Comparison of ENCODE assay signal across 17 cellular contexts in genomic region chr11:44034639-44035038, GRCh38. TPM values are rescaled to one million over a fixed set of nuclear protein-coding genes. Genes with fewer than 3 reads are reported as not detected.
A peak's percentile ranks its signal among the peaks of the same experiment; 100 is the strongest.
DNase-seq lines count a peak whose midpoint lies in the region; ATAC-seq and TF ChIP-seq lines count a peak whose summit lies in the region.
"Had no signal": no experiment of that assay in that cellular context is flagged by ENCODE, and none has a peak within 500 bp of the region (broad histone marks: within the 10 kb centered on the region; RNA-seq: fewer than 3 reads in every experiment).

No MANE protein-coding gene starts in this region.

- no peak for TF ChIP-seq POLR2A in Peyer's patch (IDR thresholded peaks at IDR 0.05)

- no peaks in the 10 kb centered on the region for H3K9me3 ChIP-seq in Peyer's patch
- H3K9me3 ChIP-seq: A549, Caco-2, HAP-1 had no signal

- DNase-seq in activated CD4-positive, alpha-beta T cell treated with anti-CD3 and anti-CD28 coated beads for 36 hours: no peak
- no peak for DNase-seq in activated CD4-positive, alpha-beta T cell treated with anti-CD3 and anti-CD28 coated beads, Interleukin-2, amount 50 U/mL, for 1 hour
- DNase-seq in coronary artery (ENCODE audit: low spot score): no peak
- DNase-seq in osteocyte (ENCODE audit: extremely low spot score, unreplicated experiment): peak; percentile 23
- peak; percentile 20 for DNase-seq in ureter (ENCODE audit: low spot score)
- no peak for DNase-seq in Peyer's patch
- no peak for DNase-seq in SIG-M5 (lab: John Stamatoyannopoulos, UW)
- DNase-seq: AML-193; Caco-2; CD4-positive, alpha-beta T cell; GOT3 had no signal

- peaks cover 21% of the 10 kb centered on the region for H3K27me3 Mint-ChIP-seq in activated CD4-positive, alpha-beta T cell treated with anti-CD3 and anti-CD28 coated beads for 36 hours
- peaks cover 27% of the 10 kb centered on the region for H3K27me3 Mint-ChIP-seq in osteocyte (ENCODE audit: unreplicated experiment)

- H3K27ac Mint-ChIP-seq in activated CD4-positive, alpha-beta T cell treated with anti-CD3 and anti-CD28 coated beads for 36 hours: no peak overlapping the region
- no peak overlapping the region for H3K27ac Mint-ChIP-seq in osteocyte (ENCODE audit: unreplicated experiment)
- H3K27ac Mint-ChIP-seq: CD4-positive, alpha-beta T cell had no signal

- no peaks in the 10 kb centered on the region for H3K36me3 Mint-ChIP-seq in activated CD4-positive, alpha-beta T cell treated with anti-CD3 and anti-CD28 coated beads for 36 hours (ENCODE audit: low read depth)
- no peaks in the 10 kb centered on the region for H3K36me3 Mint-ChIP-seq in osteocyte (ENCODE audit: unreplicated experiment)

- H3K4me1 Mint-ChIP-seq in activated CD4-positive, alpha-beta T cell treated with anti-CD3 and anti-CD28 coated beads for 36 hours: no peaks in the 10 kb centered on the region
- peaks cover 19% of the 10 kb centered on the region for H3K4me1 Mint-ChIP-seq in osteocyte (ENCODE audit: unreplicated experiment)

- TF ChIP-seq CTCF in coronary artery (IDR thresholded peaks at IDR 0.05) (no peak), osteocyte (IDR thresholded peaks at IDR 0.05) (no peak), Peyer's patch (IDR thresholded peaks at IDR 0.05) (no peak)

- no peaks in the 10 kb centered on the region for H3K36me3 ChIP-seq in Peyer's patch
- H3K36me3 ChIP-seq: HAP-1 had no signal

- peak; percentile 42 for ATAC-seq in activated CD4-positive, alpha-beta T cell treated with anti-CD3 and anti-CD28 coated beads for 36 hours
- ATAC-seq in HG02763 (IDR thresholded peaks at IDR 0.05; ENCODE audit: unreplicated experiment): no peak
- ATAC-seq: A549 had no signal

- intact Hi-C loops in activated CD4-positive, alpha-beta T cell treated with anti-CD3 and anti-CD28 coated beads for 36 hours (cut with DNase I, micrococcal nuclease): loop anchor here in 1 of 2 experiments (5.0 kb wide), 1 partner anchor 92 kb away; the partner anchor contains the start of gene C11orf96

- H3K27me3 ChIP-seq in Peyer's patch: no peaks in the 10 kb centered on the region

- CTCF ChIA-PET in activated CD4-positive, alpha-beta T cell treated with anti-CD3 and anti-CD28 coated beads for 36 hours (lab: Charles Lee): interaction anchor here (0.7 to 1.6 kb wide), 2 partner anchors 145 to 181 kb away, joined by 3 to 6 read pairs; no protein-coding TSS in a partner anchor

- no peaks in the 10 kb centered on the region for H3K4me1 ChIP-seq in Peyer's patch
- H3K4me1 ChIP-seq: A549, Caco-2, HAP-1 had no signal

- POLR2A ChIA-PET in activated CD4-positive, alpha-beta T cell treated with anti-CD3 and anti-CD28 coated beads for 36 hours (lab: Charles Lee): no interaction called here

- H3K4me3 Mint-ChIP-seq in activated CD4-positive, alpha-beta T cell treated with anti-CD3 and anti-CD28 coated beads for 36 hours: no peak overlapping the region
- no peak overlapping the region for H3K4me3 Mint-ChIP-seq in osteocyte (ENCODE audit: unreplicated experiment)
- H3K4me3 Mint-ChIP-seq: CD4-positive, alpha-beta T cell had no signal

- H3K4me3 ChIP-seq in coronary artery: no peak overlapping the region
- H3K4me3 ChIP-seq in Peyer's patch: no peak overlapping the region
- H3K4me3 ChIP-seq: A549, HAP-1 had no signal

- H3K9me3 Mint-ChIP-seq in activated CD4-positive, alpha-beta T cell treated with anti-CD3 and anti-CD28 coated beads for 36 hours (ENCODE audit: low read depth): no peaks in the 10 kb centered on the region
- H3K9me3 Mint-ChIP-seq in osteocyte (ENCODE audit: unreplicated experiment): no peaks in the 10 kb centered on the region
- H3K9me3 Mint-ChIP-seq: CD4-positive, alpha-beta T cell had no signal

- H3K27ac ChIP-seq in coronary artery: peak overlapping the region; percentile 88 to 91
- H3K27ac ChIP-seq in Peyer's patch: no peak overlapping the region
- H3K27ac ChIP-seq: 22Rv1, A549, C4-2B had no signal

RNA-seq across cellular contexts. Expression of gene ACCSL, which starts 13.1 kb away (rescaled TPM):
- not detected for total RNA-seq in activated CD4-positive, alpha-beta T cell treated with anti-CD3 and anti-CD28 coated beads for 36 hours
- total RNA-seq in osteocyte: not detected in 2 replicates
- total RNA-seq in ureter: not detected
- not detected for total RNA-seq in Peyer's patch
- total RNA-seq: Caco-2; CD4-positive, alpha-beta T cell; HT-29 had no signal

RNA-seq across cellular contexts. Expression of gene ACCS, which starts 31.4 kb away (rescaled TPM):
- total RNA-seq in activated CD4-positive, alpha-beta T cell treated with anti-CD3 and anti-CD28 coated beads for 36 hours: 1 to 10 TPM; 6.6 to 7.2 TPM
- 4.3 and 4.5 TPM in 2 replicates for total RNA-seq in osteocyte
- total RNA-seq in ureter: 44.0 TPM
- total RNA-seq in Peyer's patch: 10 to 100 TPM; 31.5 to 70.7 (median 46.3) TPM

Comparison
In these comparisons a context has a peak if more than half of its experiments do, and no peak if none do; other contexts are left out.
1. DNase-seq: peak in osteocyte (single experiment) and ureter (single experiment); none in activated CD4-positive, alpha-beta T cell treated with anti-CD3 and anti-CD28 coated beads for 36 hours (single experiment), activated CD4-positive, alpha-beta T cell treated with anti-CD3 and anti-CD28 coated beads, Interleukin-2, amount 50 U/mL, for 1 hour (single experiment), coronary artery (single experiment), Peyer's patch (0 of 3) and SIG-M5 (single experiment).
2. H3K27ac ChIP-seq: peak in coronary artery (2 of 2); none in Peyer's patch (0 of 4).